ENCODE assay signal across 9 cellular contexts in the genomic region with DNA sequence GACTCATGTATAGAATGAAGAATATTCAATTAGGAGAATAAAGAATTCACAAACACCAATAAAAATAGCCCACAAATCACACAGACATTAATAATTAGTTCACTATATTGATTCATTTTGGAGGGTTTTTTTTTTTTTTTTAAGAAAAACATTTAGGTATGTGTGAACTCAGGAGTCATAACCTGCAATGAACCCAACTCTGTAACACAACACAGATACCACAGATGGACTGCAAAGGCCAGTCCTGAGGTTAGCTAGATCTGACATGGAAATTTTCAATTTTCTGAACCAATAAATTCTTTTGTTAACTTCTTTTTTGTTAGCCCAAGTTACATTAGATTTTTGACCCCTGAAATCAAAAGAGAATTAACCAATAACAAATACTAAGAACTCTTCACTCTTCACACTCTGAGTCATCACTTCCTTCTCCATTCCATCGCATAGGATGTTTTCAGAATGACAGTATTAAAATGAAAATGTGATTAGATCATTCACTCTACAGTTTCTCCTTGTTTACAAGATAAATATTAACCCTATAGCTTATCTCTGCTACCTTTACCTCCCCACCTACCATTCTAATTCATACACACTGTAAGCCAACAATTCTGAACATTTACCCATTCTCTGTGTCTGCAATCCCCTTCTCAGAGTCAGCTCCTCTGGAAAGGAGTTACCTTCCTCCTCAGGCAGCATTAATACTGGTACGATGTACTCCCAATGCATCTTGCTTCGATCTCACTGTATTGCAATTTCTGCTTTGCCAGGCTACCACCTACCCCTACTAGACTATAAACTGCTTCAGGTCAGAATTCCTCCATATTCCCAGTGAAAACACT.
A peak's percentile ranks its signal among the peaks of the same experiment; 100 is the strongest.
DNase-seq lines count a peak whose midpoint lies in the region; ATAC-seq and TF ChIP-seq lines count a peak whose summit lies in the region.
"Had no signal": no experiment of that assay in that cellular context is flagged by ENCODE, and none has a peak within 500 bp of the region (broad histone marks: within the 10 kb centered on the region; RNA-seq: fewer than 3 reads in every experiment).

No MANE protein-coding gene starts in this region.

- no peak for TF ChIP-seq POLR2A in transverse colon (IDR thresholded peaks at IDR 0.05)
- no peak for TF ChIP-seq POLR2A in adrenal gland (IDR thresholded peaks at IDR 0.05)
- TF ChIP-seq POLR2A in body of pancreas (IDR thresholded peaks at IDR 0.05), result no peak

- WGBS in aorta, 2 donors, result 74 to 76% methylated on average over 3 of the region's 3 CpGs
- 70 to 72% methylated on average over 3 of the region's 3 CpGs for WGBS in transverse colon (ENCODE audit: low coverage in 1 of 2), 2 donors
- WGBS in adrenal gland, 4 donors, result 71 to 82% (median 75%) methylated on average over 3 of the region's 3 CpGs
- WGBS in body of pancreas, 2 donors, result 78 to 86% methylated on average over 3 of the region's 3 CpGs

- H3K4me3 ChIP-seq in brain microvascular endothelial cell (ENCODE audit: low read depth, low read length), result no peak overlapping the region
- no peak overlapping the region for H3K4me3 ChIP-seq in aorta (ENCODE audit: low read length in 2 of 2)
- no peak overlapping the region for H3K4me3 ChIP-seq in transverse colon
- H3K4me3 ChIP-seq in adrenal gland, result no peak overlapping the region
- H3K4me3 ChIP-seq in body of pancreas, result no peak overlapping the region

- H3K27me3 ChIP-seq in brain microvascular endothelial cell (replicated peaks) (no peaks in the 10 kb centered on the region), aorta (ENCODE audit: control insufficient read depth in 1 of 2, insufficient read depth in 2 of 2, low read length in 1 of 2) (no peaks in the 10 kb centered on the region), transverse colon (no peaks in the 10 kb centered on the region), adrenal gland (no peaks in the 10 kb centered on the region), body of pancreas (no peaks in the 10 kb centered on the region)

- no peak for TF ChIP-seq CTCF in brain microvascular endothelial cell (IDR thresholded peaks at IDR 0.05; ENCODE audit: low read depth, low read length, missing control alignments)
- no peak for TF ChIP-seq CTCF in transverse colon (IDR thresholded peaks at IDR 0.05)
- TF ChIP-seq CTCF in adrenal gland (IDR thresholded peaks at IDR 0.05), result no peak
- TF ChIP-seq CTCF in body of pancreas (IDR thresholded peaks at IDR 0.05), result no peak

- DNase-seq in AG08396 (ENCODE audit: low spot score) (peak; percentile 23), brain microvascular endothelial cell (peak; percentile 41), aorta (no peak), transverse colon (no peak), adrenal gland (no peak), body of pancreas (no peak)
- DNase-seq: activated CD4-positive, alpha-beta T cell treated with anti-CD3 and anti-CD28 coated beads, Interleukin-2, amount 50 U/mL, for 1 hour had no signal

- no peak for TF ChIP-seq EP300 in transverse colon (IDR thresholded peaks at IDR 0.05; ENCODE audit: low read depth)

- no peaks in the 10 kb centered on the region for H3K4me1 ChIP-seq in aorta (ENCODE audit: control insufficient read depth in 1 of 2, insufficient read depth in 2 of 2, low read length in 2 of 2)
- H3K4me1 ChIP-seq in transverse colon, result no peaks in the 10 kb centered on the region
- no peaks in the 10 kb centered on the region for H3K4me1 ChIP-seq in adrenal gland (replicated peaks in 1 of 2)
- no peaks in the 10 kb centered on the region for H3K4me1 ChIP-seq in body of pancreas

- ATAC-seq in GM21360 (IDR thresholded peaks at IDR 0.05; ENCODE audit: unreplicated experiment) (peak; percentile 82), HG03460 (IDR thresholded peaks at IDR 0.05; ENCODE audit: unreplicated experiment) (peak; percentile 90), aorta (ENCODE audit: low FRiP score) (no peak), body of pancreas (no peak)

- intact Hi-C loops in aorta (cut with DNase I) (no loop called here), transverse colon (cut with DNase I; ENCODE audit: low total_unique reads) (no loop called here), adrenal gland (cut with DNase I) (no loop called here), body of pancreas (cut with DNase I) (no loop called here)

- H3K9me3 ChIP-seq in aorta (ENCODE audit: control insufficient read depth, low read length), result no peaks in the 10 kb centered on the region
- H3K9me3 ChIP-seq in transverse colon, result no peaks in the 10 kb centered on the region
- H3K9me3 ChIP-seq in adrenal gland (replicated peaks in 1 of 3), result no peaks in the 10 kb centered on the region
- H3K9me3 ChIP-seq in body of pancreas, result no peaks in the 10 kb centered on the region

- peak overlapping the region; percentile 31 for H3K27ac ChIP-seq in brain microvascular endothelial cell
- H3K27ac ChIP-seq in aorta (ENCODE audit: low read depth in 1 of 2, low read length in 2 of 2), result no peak overlapping the region
- H3K27ac ChIP-seq in transverse colon, result no peak overlapping the region
- no peak overlapping the region for H3K27ac ChIP-seq in adrenal gland
- no peak overlapping the region for H3K27ac ChIP-seq in body of pancreas

- H3K36me3 ChIP-seq in brain microvascular endothelial cell (replicated peaks) (no peaks in the 10 kb centered on the region), aorta (ENCODE audit: control insufficient read depth in 1 of 2, insufficient read depth in 2 of 2, low read length in 1 of 2) (no peaks in the 10 kb centered on the region), transverse colon (no peaks in the 10 kb centered on the region), adrenal gland (replicated peaks in 1 of 2) (no peaks in the 10 kb centered on the region), body of pancreas (replicated peaks in 1 of 2; ENCODE audit: insufficient read depth in 1 of 2, low read depth in 2 of 2) (no peaks in the 10 kb centered on the region)

- in situ Hi-C loops in brain microvascular endothelial cell (cut with HindIII; ENCODE audit: low pct_ligation_motif_present, low sequenced_read_pairs), result no loop called here
- in situ Hi-C loops in transverse colon (cut with MboI; ENCODE audit: low pct_ligation_motif_present in 1 of 4, low pct_unique_long_range_greater_than_20kb in 1 of 4, low sequenced_read_pairs in 3 of 4), result no loop called here

Comparison
In these comparisons a context has a peak if more than half of its experiments do, and no peak if none do; other contexts are left out.
1. DNase-seq: peak in AG08396 (single experiment) and brain microvascular endothelial cell (single experiment); none in aorta (0 of 2), transverse colon (single experiment), adrenal gland (0 of 7) and body of pancreas (0 of 4).
2. ATAC-seq: peak in GM21360 (single experiment) and HG03460 (single experiment); none in aorta (single experiment) and body of pancreas (single experiment).